In genomic region chr16:81778861-81779539, GRCh38 we compare ENCODE assay signal across 8 cellular contexts. TPM values are rescaled to one million over a fixed set of nuclear protein-coding genes. Genes with fewer than 3 reads are reported as not detected.
DNase-seq lines count a peak whose midpoint lies in the region; ATAC-seq and TF ChIP-seq lines count a peak whose summit lies in the region.

Gene PLCG2, plus strand, starts transcription at chr16:81779291. Its CDS starts 6,699 bp downstream, at chr16:81785990.

- no peaks in the 10 kb centered on the region for H3K9me3 ChIP-seq in effector memory CD4-positive, alpha-beta T cell (ENCODE audit: control insufficient read depth, low read length)

- peak; percentile 91 for ATAC-seq in HG02798 (IDR thresholded peaks at IDR 0.05; ENCODE audit: poor library complexity, unreplicated experiment)

- H3K4me3 ChIP-seq in effector memory CD4-positive, alpha-beta T cell (ENCODE audit: insufficient read depth, low read depth, low read length, poor library complexity, severe bottlenecking): peak within 1 kb of the TSS; percentile 42

- peak within 1 kb of the TSS; percentile 78 for H3K4me3 Mint-ChIP-seq in mesothelial cell of epicardium

- peak within 1 kb of the TSS; percentile 34 for H3K27ac Mint-ChIP-seq in mesothelial cell of epicardium

- no peak within 1 kb of the TSS for H3K27ac ChIP-seq in effector memory CD4-positive, alpha-beta T cell (ENCODE audit: insufficient read depth, low read length, poor library complexity, severe bottlenecking)

- peaks cover 10% of the 10 kb centered on the region for H3K27me3 ChIP-seq in effector memory CD4-positive, alpha-beta T cell (replicated peaks; ENCODE audit: control insufficient read depth, insufficient read depth, low read length, poor library complexity, severe bottlenecking)

- no peak for TF ChIP-seq CTCF in mesothelial cell of epicardium (IDR thresholded peaks at IDR 0.05; ENCODE audit: unreplicated experiment)

- peak; percentile 33 to 54 for DNase-seq in NCI-H2081 (lab: John Stamatoyannopoulos, UW)
- no peak for DNase-seq in NCI-H2081 treated with DMSO at 0.1 percent for 48 hours (lab: John Stamatoyannopoulos, UW)
- peak; percentile 26 for DNase-seq in NCI-H2171 treated with DMSO at 0.1 percent for 48 hours (lab: John Stamatoyannopoulos, UW)
- DNase-seq in activated CD4-positive, alpha-beta T cell treated with anti-CD3 and anti-CD28 coated beads, Interleukin-2, amount 50 U/mL, for 48 hours: peak; percentile 73 to 79
- DNase-seq in effector memory CD4-positive, alpha-beta T cell: peak; percentile 16 to 38 (median 29)
- peak; percentile 53 to 80 for DNase-seq in mesothelial cell of epicardium (ENCODE audit: low spot score in 2 of 2, unreplicated experiment in 2 of 2)
- DNase-seq in stimulated activated CD8-positive, alpha-beta memory T cell treated with anti-CD3 and anti-CD28 coated beads, Interleukin-4, amount 100 ng/mL, for 24 hours (ENCODE audit: low read depth): peak; percentile 73

- no peaks in the 10 kb centered on the region for H3K4me1 ChIP-seq in effector memory CD4-positive, alpha-beta T cell (ENCODE audit: control insufficient read depth, insufficient read depth, low read length, poor library complexity, severe bottlenecking)

- H3K36me3 ChIP-seq in effector memory CD4-positive, alpha-beta T cell (ENCODE audit: control insufficient read depth, insufficient read depth, low read length): no peaks in the 10 kb centered on the region

- peaks cover 7% of the 10 kb centered on the region for H3K4me1 Mint-ChIP-seq in mesothelial cell of epicardium

- H3K36me3 Mint-ChIP-seq in mesothelial cell of epicardium: no peaks in the 10 kb centered on the region

- no peaks in the 10 kb centered on the region for H3K9me3 Mint-ChIP-seq in mesothelial cell of epicardium

- H3K27me3 Mint-ChIP-seq in mesothelial cell of epicardium (ENCODE audit: low read depth): peaks cover 72% of the 10 kb centered on the region

RNA-seq across cellular contexts. Expression of gene PLCG2, which starts in this region (rescaled TPM):
- 3.1 to 5.7 TPM (median 4.2 TPM) in 3 replicates for total RNA-seq in mesothelial cell of epicardium
